ENCODE assay signal across 10 cellular contexts in genomic region chr21:42724226-42724920, GRCh38.
A peak's percentile ranks its signal among the peaks of the same experiment; 100 is the strongest.
DNase-seq lines count a peak whose midpoint lies in the region; ATAC-seq lines count a peak whose summit lies in the region.
"Had no signal": no experiment of that assay in that cellular context is flagged by ENCODE, and none has a peak within 500 bp of the region (broad histone marks: within the 10 kb centered on the region; RNA-seq: fewer than 3 reads in every experiment).

No MANE protein-coding gene starts in this region.

- no peak for ATAC-seq in GM19328 (IDR thresholded peaks at IDR 0.05; ENCODE audit: unreplicated experiment)

- peaks cover 48% of the 10 kb centered on the region for H3K4me1 ChIP-seq in ACC112 (ENCODE audit: control insufficient read depth, insufficient read depth, low read length, unreplicated experiment)

- peak; percentile 64 for DNase-seq in HuH-7 (ENCODE audit: low spot score)
- DNase-seq in dermis blood vessel endothelial cell, result peak; percentile 88
- DNase-seq in mucosa of gallbladder (ENCODE audit: low spot score), result peak; percentile 44
- no peak for DNase-seq in NCI-H1048 (lab: John Stamatoyannopoulos, UW)
- DNase-seq in DMS79 (lab: John Stamatoyannopoulos, UW), result no peak
- no peak for DNase-seq in NCI-H345 treated with DMSO at 0.1 percent for 48 hours (lab: John Stamatoyannopoulos, UW; ENCODE audit: unreplicated experiment)
- DNase-seq: activated B cell treated with CpG ODN at 0.5 μM for 24 hours, MM.1S had no signal

- H3K27me3 ChIP-seq in ACC112 (ENCODE audit: insufficient read depth, low read length), result no peaks in the 10 kb centered on the region

- H2AFZ ChIP-seq in ACC112 (ENCODE audit: low read length, unreplicated experiment), result no peak overlapping the region

- no peaks in the 10 kb centered on the region for H3K79me2 ChIP-seq in ACC112 (ENCODE audit: control insufficient read depth, insufficient read depth, low read length, unreplicated experiment)

- H3K4me3 ChIP-seq in ACC112 (ENCODE audit: low read depth, low read length), result peak overlapping the region; percentile 7; the same call in 1 of the 2 replicates

- no peaks in the 10 kb centered on the region for H3K36me3 ChIP-seq in ACC112 (ENCODE audit: insufficient read depth, low read length)

- H3K27ac ChIP-seq in ACC112 (ENCODE audit: low read depth, low read length), result peak overlapping the region; percentile 68

Comparison
In these comparisons a context has a peak if more than half of its experiments do, and no peak if none do; other contexts are left out.
1. DNase-seq: peak in HuH-7 (single experiment), dermis blood vessel endothelial cell (single experiment) and mucosa of gallbladder (single experiment); none in NCI-H1048 (single experiment), DMS79 (single experiment) and NCI-H345 treated with DMSO at 0.1 percent for 48 hours (single experiment).